ENCODE assay signal across 15 cellular contexts in the genomic region with DNA sequence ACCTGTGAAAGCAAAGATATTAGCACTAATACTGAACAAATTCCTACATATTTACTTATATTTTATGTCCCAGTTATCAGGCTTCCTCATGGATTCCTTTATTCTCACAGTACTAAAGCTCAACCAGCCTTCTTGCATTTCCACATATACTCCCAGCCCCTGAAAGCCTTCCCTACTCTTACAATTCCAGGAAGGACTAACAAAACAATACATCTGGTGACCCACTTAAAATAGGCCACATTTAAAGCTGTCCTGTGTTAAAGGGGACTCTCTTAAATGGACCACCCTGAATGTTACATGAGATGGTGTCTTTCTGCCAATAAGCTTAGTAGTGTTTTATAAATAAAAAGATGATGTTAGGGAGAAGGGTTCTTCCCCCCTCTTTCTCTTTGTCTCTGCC. TPM values are rescaled to one million over a fixed set of nuclear protein-coding genes. Genes with fewer than 3 reads are reported as not detected.
"Had no signal": no experiment of that assay in that cellular context is flagged by ENCODE, and none has a peak within 500 bp of the region (broad histone marks: within the 10 kb centered on the region; RNA-seq: fewer than 3 reads in every experiment).

No MANE protein-coding gene starts in this region.

- H3K36me3 ChIP-seq: lower lobe of right lung, stomach, upper lobe of left lung had no signal

- H3K36me3 Mint-ChIP-seq: natural killer cell treated with Interleukin-12 subunit alpha and Interleukin-12 subunit beta and Interleukin-15 and Interleukin-18, amount 100 ng/mL, for 72 hours had no signal

- H3K27ac Mint-ChIP-seq: activated T-helper 2 cell treated with anti-CD3 and anti-CD28 coated beads, Interferon-gamma antibody, Interleukin-2, Interleukin-4, amounts not matched to agents 10 μg/mL and 5 μg/mL and 100 μg/mL, durations not matched to agents 14 hours and 24 hours and 36 hours; natural killer cell treated with Interleukin-12 subunit alpha and Interleukin-12 subunit beta and Interleukin-15 and Interleukin-18, amount 100 ng/mL, for 72 hours had no signal

- H3K4me3 Mint-ChIP-seq: natural killer cell treated with Interleukin-12 subunit alpha and Interleukin-12 subunit beta and Interleukin-15 and Interleukin-18, amount 100 ng/mL, for 72 hours had no signal

- H3K27ac ChIP-seq: lower lobe of right lung, stomach had no signal

- ATAC-seq: lower lobe of right lung; natural killer cell treated with Interleukin-12 subunit alpha and Interleukin-12 subunit beta and Interleukin-15 and Interleukin-18, amount 100 ng/mL, for 72 hours had no signal

- H3K9me3 Mint-ChIP-seq: activated T-helper 2 cell treated with anti-CD3 and anti-CD28 coated beads, Interferon-gamma antibody, Interleukin-2, Interleukin-4, amounts not matched to agents 10 μg/mL and 5 μg/mL and 100 μg/mL, durations not matched to agents 14 hours and 24 hours and 36 hours had no signal

- H3K27me3 ChIP-seq: stomach, upper lobe of left lung had no signal

- H3K4me3 ChIP-seq: lower lobe of right lung, stomach, upper lobe of left lung had no signal

- H3K9me3 ChIP-seq: lower lobe of right lung, stomach, upper lobe of left lung had no signal

- DNase-seq: activated CD4-positive, CD25-positive, alpha-beta regulatory T cell; activated naive CD4-positive, alpha-beta T cell treated with anti-CD3 and anti-CD28 coated beads, Interleukin-2, amount 50 U/mL, for 16 hours; amygdala; hippocampal formation; lower lobe of right lung; SHP77 treated with DMSO at 0.1 percent for 48 hours; stimulated activated CD4-positive, alpha-beta T cell treated with anti-CD3 and anti-CD28 coated beads, Interleukin-4, amount 100 ng/mL, for 4 hours; stomach; upper lobe of left lung had no signal

- H3K4me1 ChIP-seq: lower lobe of right lung, stomach had no signal

RNA-seq across cellular contexts. Expression of gene NTMT2, which starts 54.4 kb away (rescaled TPM):
- total RNA-seq: activated T-helper 2 cell treated with anti-CD3 and anti-CD28 coated beads, Interferon-gamma antibody, Interleukin-2, Interleukin-4, amounts not matched to agents 10 μg/mL and 5 μg/mL and 100 μg/mL, durations not matched to agents 14 hours and 24 hours and 36 hours; chondrocyte; lower lobe of right lung; mononuclear cell; natural killer cell treated with Interleukin-12 subunit alpha and Interleukin-12 subunit beta and Interleukin-15 and Interleukin-18, amount 100 ng/mL, for 72 hours; omental fat pad; stomach; T-helper 2 cell treated with Interferon-gamma antibody and Interleukin-4, amounts not matched to agents 100 ng/mL and 5 ng/mL, for 36 hours; upper lobe of left lung had no signal
- polyA plus RNA-seq: stomach had no signal
